Comparison of ENCODE assay signal across 11 cellular contexts in genomic region chr1:20380616-20381035, GRCh38.
A peak's percentile ranks its signal among the peaks of the same experiment; 100 is the strongest.
DNase-seq lines count a peak whose midpoint lies in the region; TF ChIP-seq lines count a peak whose summit lies in the region.
"Had no signal": no experiment of that assay in that cellular context is flagged by ENCODE, and none has a peak within 500 bp of the region (broad histone marks: within the 10 kb centered on the region; RNA-seq: fewer than 3 reads in every experiment).

No MANE protein-coding gene starts in this region.

- H3K9me3 Mint-ChIP-seq in chondrocyte (ENCODE audit: low read depth) (no peaks in the 10 kb centered on the region), endothelial cell (ENCODE audit: unreplicated experiment) (no peaks in the 10 kb centered on the region)

- H2AFZ ChIP-seq in osteoblast (ENCODE audit: low read length): peak overlapping the region; percentile 60

- peaks cover 57% of the 10 kb centered on the region for H3K27me3 Mint-ChIP-seq in chondrocyte (ENCODE audit: low read depth)
- peaks cover 14% of the 10 kb centered on the region for H3K27me3 Mint-ChIP-seq in endothelial cell (ENCODE audit: unreplicated experiment)

- peaks cover 34% of the 10 kb centered on the region for H3K27me3 ChIP-seq in osteoblast (ENCODE audit: insufficient read depth, low read length)

- no peak overlapping the region for H3K4me3 ChIP-seq in osteoblast (ENCODE audit: insufficient read depth, low read length)

- DNase-seq in Caki2 (ENCODE audit: low read depth): peak; percentile 8
- DNase-seq in M059J (ENCODE audit: low read depth): peak; percentile 96
- DNase-seq in chondrocyte (ENCODE audit: low spot score): peak; percentile 49
- peak; percentile 91 for DNase-seq in osteoblast (ENCODE audit: insufficient read length, low spot score, missing footprints)
- no peak for DNase-seq in OCI-M2 (lab: John Stamatoyannopoulos, UW; ENCODE audit: unreplicated experiment)
- no peak for DNase-seq in stimulated activated CD4-positive, alpha-beta T cell treated with anti-CD3 and anti-CD28 coated beads, Interleukin-1b, Interleukin-23, amount 100 ng/mL, for 48 hours
- DNase-seq in NCI-H2171 treated with DMSO at 0.1 percent for 48 hours (lab: John Stamatoyannopoulos, UW): no peak
- no peak for DNase-seq in endothelial cell (ENCODE audit: low spot score)
- DNase-seq: activated CD4-positive, CD25-positive, alpha-beta regulatory T cell treated with anti-CD3 and anti-CD28 coated beads, Interleukin-2, amount 50 U/mL, for 72 hours; GDM1 had no signal

- H3K36me3 ChIP-seq in osteoblast (ENCODE audit: insufficient read depth, low read length): no peaks in the 10 kb centered on the region

- TF ChIP-seq CTCF in chondrocyte (IDR thresholded peaks at IDR 0.05) (no peak), osteoblast (IDR thresholded peaks at IDR 0.05; ENCODE audit: extremely low read depth, low read depth, low read length) (no peak), endothelial cell (IDR thresholded peaks at IDR 0.05; ENCODE audit: unreplicated experiment) (no peak)

- no peaks in the 10 kb centered on the region for H3K4me1 Mint-ChIP-seq in chondrocyte (ENCODE audit: low read depth)
- no peaks in the 10 kb centered on the region for H3K4me1 Mint-ChIP-seq in endothelial cell (ENCODE audit: unreplicated experiment)

- H3K36me3 Mint-ChIP-seq in chondrocyte (ENCODE audit: low read depth): no peaks in the 10 kb centered on the region
- H3K36me3 Mint-ChIP-seq in endothelial cell (ENCODE audit: low read depth, unreplicated experiment): peaks cover 5% of the 10 kb centered on the region

- no peaks in the 10 kb centered on the region for H4K20me1 ChIP-seq in osteoblast (ENCODE audit: insufficient read depth, low read length)

- peaks cover 9% of the 10 kb centered on the region for H3K4me1 ChIP-seq in osteoblast (ENCODE audit: insufficient read depth, low read length)

- H3K4me3 Mint-ChIP-seq in chondrocyte (ENCODE audit: unreplicated experiment) (no peak overlapping the region), endothelial cell (ENCODE audit: unreplicated experiment) (no peak overlapping the region)

- no peak overlapping the region for H3K27ac ChIP-seq in osteoblast (ENCODE audit: low read depth, low read length)
- H3K27ac ChIP-seq: KMS-11 had no signal

- in situ Hi-C loops in Caki2 (cut with HindIII; ENCODE audit: low pct_unique_long_range_greater_than_20kb, low sequenced_read_pairs): no loop called here

- H3K4me2 ChIP-seq in osteoblast (ENCODE audit: insufficient read depth, low read length): peak overlapping the region; percentile 58
- H3K4me2 ChIP-seq: KMS-11 had no signal

- no peaks in the 10 kb centered on the region for H3K79me2 ChIP-seq in osteoblast (ENCODE audit: insufficient read depth, low read length)

- H3K9me3 ChIP-seq in osteoblast (ENCODE audit: low read depth, low read length): no peaks in the 10 kb centered on the region

- H3K27ac Mint-ChIP-seq in chondrocyte (ENCODE audit: unreplicated experiment) (no peak overlapping the region), endothelial cell (ENCODE audit: unreplicated experiment) (no peak overlapping the region)

Comparison
In these comparisons a context has a peak if more than half of its experiments do, and no peak if none do; other contexts are left out.
1. DNase-seq: peak in Caki2 (single experiment), M059J (single experiment), chondrocyte (single experiment) and osteoblast (single experiment); none in OCI-M2 (single experiment), stimulated activated CD4-positive, alpha-beta T cell treated with anti-CD3 and anti-CD28 coated beads, Interleukin-1b, Interleukin-23, amount 100 ng/mL, for 48 hours (single experiment), NCI-H2171 treated with DMSO at 0.1 percent for 48 hours (single experiment) and endothelial cell (single experiment).